Comparison of ENCODE assay signal across 1 cellular context in the genomic region with DNA sequence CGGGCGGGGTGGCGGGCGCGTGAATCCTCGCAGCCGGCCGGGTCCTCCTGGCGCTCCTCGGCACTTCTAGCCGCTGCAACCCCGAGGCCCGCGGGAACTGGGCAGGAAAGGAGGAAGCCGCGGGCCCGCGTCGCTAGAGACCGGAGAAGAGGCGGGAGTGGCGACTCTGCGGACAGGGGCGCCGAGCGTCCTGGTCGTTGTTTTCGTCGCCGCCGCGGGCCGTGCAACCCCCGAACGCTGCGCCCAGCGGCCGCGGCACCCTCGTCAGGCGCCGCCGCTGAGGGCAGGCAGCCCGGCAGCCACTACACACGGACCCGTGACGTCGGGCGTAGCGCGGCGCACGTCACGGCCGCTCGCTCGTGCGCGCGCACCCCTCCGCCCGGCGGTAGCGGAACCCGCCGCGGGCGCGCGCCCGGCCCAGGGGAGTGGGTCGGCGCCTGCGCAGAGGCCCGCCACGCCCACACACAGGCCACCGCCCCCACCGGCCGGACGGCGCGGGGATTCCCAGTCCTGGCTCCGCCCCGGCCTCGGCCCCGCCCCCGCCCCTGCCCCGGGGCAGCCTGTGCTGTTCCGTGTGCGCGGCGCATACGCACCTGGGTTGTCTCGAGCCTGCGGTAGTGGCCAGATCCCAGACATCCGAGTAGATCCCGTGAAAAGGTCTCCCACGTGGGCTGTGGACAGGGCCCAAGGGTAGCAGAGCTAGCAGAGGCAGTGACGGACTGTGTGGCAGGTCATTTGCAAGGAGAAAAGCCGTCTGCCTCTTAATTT.
TF ChIP-seq lines count a peak whose summit lies in the region.

A gene with protein sequence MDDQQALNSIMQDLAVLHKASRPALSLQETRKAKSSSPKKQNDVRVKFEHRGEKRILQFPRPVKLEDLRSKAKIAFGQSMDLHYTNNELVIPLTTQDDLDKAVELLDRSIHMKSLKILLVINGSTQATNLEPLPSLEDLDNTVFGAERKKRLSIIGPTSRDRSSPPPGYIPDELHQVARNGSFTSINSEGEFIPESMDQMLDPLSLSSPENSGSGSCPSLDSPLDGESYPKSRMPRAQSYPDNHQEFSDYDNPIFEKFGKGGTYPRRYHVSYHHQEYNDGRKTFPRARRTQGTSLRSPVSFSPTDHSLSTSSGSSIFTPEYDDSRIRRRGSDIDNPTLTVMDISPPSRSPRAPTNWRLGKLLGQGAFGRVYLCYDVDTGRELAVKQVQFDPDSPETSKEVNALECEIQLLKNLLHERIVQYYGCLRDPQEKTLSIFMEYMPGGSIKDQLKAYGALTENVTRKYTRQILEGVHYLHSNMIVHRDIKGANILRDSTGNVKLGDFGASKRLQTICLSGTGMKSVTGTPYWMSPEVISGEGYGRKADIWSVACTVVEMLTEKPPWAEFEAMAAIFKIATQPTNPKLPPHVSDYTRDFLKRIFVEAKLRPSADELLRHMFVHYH (minus strand): TSS at position 321 of the 768 bp plus-strand sequence. CDS start 44,846 bp downstream, outside the sequence.

TF ChIP-seq in K562, 482 proteins besides CTCF, POLR2A, EP300 and RAD21 (continued from another document and continues in another):
- TF ChIP-seq, protein P1, sequence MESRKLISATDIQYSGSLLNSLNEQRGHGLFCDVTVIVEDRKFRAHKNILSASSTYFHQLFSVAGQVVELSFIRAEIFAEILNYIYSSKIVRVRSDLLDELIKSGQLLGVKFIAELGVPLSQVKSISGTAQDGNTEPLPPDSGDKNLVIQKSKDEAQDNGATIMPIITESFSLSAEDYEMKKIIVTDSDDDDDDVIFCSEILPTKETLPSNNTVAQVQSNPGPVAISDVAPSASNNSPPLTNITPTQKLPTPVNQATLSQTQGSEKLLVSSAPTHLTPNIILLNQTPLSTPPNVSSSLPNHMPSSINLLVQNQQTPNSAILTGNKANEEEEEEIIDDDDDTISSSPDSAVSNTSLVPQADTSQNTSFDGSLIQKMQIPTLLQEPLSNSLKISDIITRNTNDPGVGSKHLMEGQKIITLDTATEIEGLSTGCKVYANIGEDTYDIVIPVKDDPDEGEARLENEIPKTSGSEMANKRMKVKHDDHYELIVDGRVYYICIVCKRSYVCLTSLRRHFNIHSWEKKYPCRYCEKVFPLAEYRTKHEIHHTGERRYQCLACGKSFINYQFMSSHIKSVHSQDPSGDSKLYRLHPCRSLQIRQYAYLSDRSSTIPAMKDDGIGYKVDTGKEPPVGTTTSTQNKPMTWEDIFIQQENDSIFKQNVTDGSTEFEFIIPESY (CRISPR knock-in tag; IDR thresholded peaks at IDR 0.05) = no peak
- TF ChIP-seq XRCC5 (IDR thresholded peaks at IDR 0.05; ENCODE audit: low read depth, low read length) = no peak
- TF ChIP-seq HEY1 (CRISPR knock-in tag; IDR thresholded peaks at IDR 0.05; ENCODE audit: borderline replicate concordance) = no peak
- TF ChIP-seq, protein P2, sequence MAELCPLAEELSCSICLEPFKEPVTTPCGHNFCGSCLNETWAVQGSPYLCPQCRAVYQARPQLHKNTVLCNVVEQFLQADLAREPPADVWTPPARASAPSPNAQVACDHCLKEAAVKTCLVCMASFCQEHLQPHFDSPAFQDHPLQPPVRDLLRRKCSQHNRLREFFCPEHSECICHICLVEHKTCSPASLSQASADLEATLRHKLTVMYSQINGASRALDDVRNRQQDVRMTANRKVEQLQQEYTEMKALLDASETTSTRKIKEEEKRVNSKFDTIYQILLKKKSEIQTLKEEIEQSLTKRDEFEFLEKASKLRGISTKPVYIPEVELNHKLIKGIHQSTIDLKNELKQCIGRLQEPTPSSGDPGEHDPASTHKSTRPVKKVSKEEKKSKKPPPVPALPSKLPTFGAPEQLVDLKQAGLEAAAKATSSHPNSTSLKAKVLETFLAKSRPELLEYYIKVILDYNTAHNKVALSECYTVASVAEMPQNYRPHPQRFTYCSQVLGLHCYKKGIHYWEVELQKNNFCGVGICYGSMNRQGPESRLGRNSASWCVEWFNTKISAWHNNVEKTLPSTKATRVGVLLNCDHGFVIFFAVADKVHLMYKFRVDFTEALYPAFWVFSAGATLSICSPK (IDR thresholded peaks at IDR 0.05; ENCODE audit: borderline replicate concordance) = no peak
- TF ChIP-seq MAX (CRISPR knock-in tag; IDR thresholded peaks at IDR 0.05) = peak; percentile 57
- no peak for TF ChIP-seq SIX5 (IDR thresholded peaks at IDR 0.05; ENCODE audit: borderline replicate concordance in 1 of 2, insufficient read depth in 1 of 2, low read depth in 1 of 2, low read length in 2 of 2)
- TF ChIP-seq POLR2G (IDR thresholded peaks at IDR 0.05; ENCODE audit: low read depth, low read length) = peak; percentile 91
- no peak for TF ChIP-seq RHOXF2B (CRISPR knock-in tag; conservative IDR thresholded peaks at IDR 0.05)
- TF ChIP-seq JUNB (CRISPR knock-in tag; conservative IDR thresholded peaks at IDR 0.05) = no peak
- no peak for TF ChIP-seq CREB5 (CRISPR knock-in tag; IDR thresholded peaks at IDR 0.05)
- TF ChIP-seq DEAF1 (CRISPR knock-in tag; IDR thresholded peaks at IDR 0.05) = no peak
- TF ChIP-seq ETV5 (CRISPR knock-in tag; IDR thresholded peaks at IDR 0.05; ENCODE audit: low read depth) = no peak
- 0 out of 2 replicates have a peak, but pooled peaks have one; percentile 42 for TF ChIP-seq FOXJ2 (tag; IDR thresholded peaks at IDR 0.05)
- 0 out of 2 replicates have a peak, but pooled peaks have one; percentile 56 for TF ChIP-seq E2F3 (CRISPR knock-in tag; IDR thresholded peaks at IDR 0.05)
- TF ChIP-seq ELK3 (CRISPR knock-in tag; IDR thresholded peaks at IDR 0.05) = no peak
- peak; percentile 13; the same call in 1 of the 2 replicates for TF ChIP-seq MBD2 (IDR thresholded peaks at IDR 0.05; ENCODE audit: borderline replicate concordance, low read depth)
- TF ChIP-seq SAFB (IDR thresholded peaks at IDR 0.05; ENCODE audit: borderline replicate concordance, low read depth, low read length) = no peak
- TF ChIP-seq U2AF1 (optimal IDR thresholded peaks at IDR 0.05; ENCODE audit: low read depth, low read length) = no peak
- TF ChIP-seq EWSR1 (IDR thresholded peaks at IDR 0.05; ENCODE audit: borderline replicate concordance, low read depth, partially characterized antibody) = no peak
- no peak for TF ChIP-seq FIP1L1 (IDR thresholded peaks at IDR 0.05; ENCODE audit: low read depth, low read length, poor library complexity, severe bottlenecking)
- TF ChIP-seq PHTF2 (CRISPR knock-in tag; IDR thresholded peaks at IDR 0.05) = no peak
- no peak for TF ChIP-seq STAT5A (IDR thresholded peaks at IDR 0.05; ENCODE audit: borderline replicate concordance, low read length)
- TF ChIP-seq, protein P3, sequence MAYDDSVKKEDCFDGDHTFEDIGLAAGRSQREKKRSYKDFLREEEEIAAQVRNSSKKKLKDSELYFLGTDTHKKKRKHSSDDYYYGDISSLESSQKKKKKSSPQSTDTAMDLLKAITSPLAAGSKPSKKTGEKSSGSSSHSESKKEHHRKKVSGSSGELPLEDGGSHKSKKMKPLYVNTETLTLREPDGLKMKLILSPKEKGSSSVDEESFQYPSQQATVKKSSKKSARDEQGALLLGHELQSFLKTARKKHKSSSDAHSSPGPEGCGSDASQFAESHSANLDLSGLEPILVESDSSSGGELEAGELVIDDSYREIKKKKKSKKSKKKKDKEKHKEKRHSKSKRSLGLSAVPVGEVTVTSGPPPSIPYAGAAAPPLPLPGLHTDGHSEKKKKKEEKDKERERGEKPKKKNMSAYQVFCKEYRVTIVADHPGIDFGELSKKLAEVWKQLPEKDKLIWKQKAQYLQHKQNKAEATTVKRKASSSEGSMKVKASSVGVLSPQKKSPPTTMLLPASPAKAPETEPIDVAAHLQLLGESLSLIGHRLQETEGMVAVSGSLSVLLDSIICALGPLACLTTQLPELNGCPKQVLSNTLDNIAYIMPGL (CRISPR knock-in tag; IDR thresholded peaks at IDR 0.05) = no peak
- TF ChIP-seq CBFA2T2 (conservative IDR thresholded peaks at IDR 0.05) = no peak
- TF ChIP-seq, protein P4, sequence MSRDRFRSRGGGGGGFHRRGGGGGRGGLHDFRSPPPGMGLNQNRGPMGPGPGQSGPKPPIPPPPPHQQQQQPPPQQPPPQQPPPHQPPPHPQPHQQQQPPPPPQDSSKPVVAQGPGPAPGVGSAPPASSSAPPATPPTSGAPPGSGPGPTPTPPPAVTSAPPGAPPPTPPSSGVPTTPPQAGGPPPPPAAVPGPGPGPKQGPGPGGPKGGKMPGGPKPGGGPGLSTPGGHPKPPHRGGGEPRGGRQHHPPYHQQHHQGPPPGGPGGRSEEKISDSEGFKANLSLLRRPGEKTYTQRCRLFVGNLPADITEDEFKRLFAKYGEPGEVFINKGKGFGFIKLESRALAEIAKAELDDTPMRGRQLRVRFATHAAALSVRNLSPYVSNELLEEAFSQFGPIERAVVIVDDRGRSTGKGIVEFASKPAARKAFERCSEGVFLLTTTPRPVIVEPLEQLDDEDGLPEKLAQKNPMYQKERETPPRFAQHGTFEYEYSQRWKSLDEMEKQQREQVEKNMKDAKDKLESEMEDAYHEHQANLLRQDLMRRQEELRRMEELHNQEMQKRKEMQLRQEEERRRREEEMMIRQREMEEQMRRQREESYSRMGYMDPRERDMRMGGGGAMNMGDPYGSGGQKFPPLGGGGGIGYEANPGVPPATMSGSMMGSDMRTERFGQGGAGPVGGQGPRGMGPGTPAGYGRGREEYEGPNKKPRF (IDR thresholded peaks at IDR 0.05; ENCODE audit: low read depth, low read length) = no peak
- TF ChIP-seq EP400 (IDR thresholded peaks at IDR 0.05) = peak; percentile 53; the same call in 1 of the 2 replicates
- no peak for TF ChIP-seq ZBTB49 (CRISPR knock-in tag; IDR thresholded peaks at IDR 0.05; ENCODE audit: borderline replicate concordance)
- no peak for TF ChIP-seq ZNF561 (CRISPR knock-in tag; conservative IDR thresholded peaks at IDR 0.05)
- TF ChIP-seq ZNF717 (CRISPR knock-in tag; IDR thresholded peaks at IDR 0.05) = no peak
- TF ChIP-seq, protein P5, sequence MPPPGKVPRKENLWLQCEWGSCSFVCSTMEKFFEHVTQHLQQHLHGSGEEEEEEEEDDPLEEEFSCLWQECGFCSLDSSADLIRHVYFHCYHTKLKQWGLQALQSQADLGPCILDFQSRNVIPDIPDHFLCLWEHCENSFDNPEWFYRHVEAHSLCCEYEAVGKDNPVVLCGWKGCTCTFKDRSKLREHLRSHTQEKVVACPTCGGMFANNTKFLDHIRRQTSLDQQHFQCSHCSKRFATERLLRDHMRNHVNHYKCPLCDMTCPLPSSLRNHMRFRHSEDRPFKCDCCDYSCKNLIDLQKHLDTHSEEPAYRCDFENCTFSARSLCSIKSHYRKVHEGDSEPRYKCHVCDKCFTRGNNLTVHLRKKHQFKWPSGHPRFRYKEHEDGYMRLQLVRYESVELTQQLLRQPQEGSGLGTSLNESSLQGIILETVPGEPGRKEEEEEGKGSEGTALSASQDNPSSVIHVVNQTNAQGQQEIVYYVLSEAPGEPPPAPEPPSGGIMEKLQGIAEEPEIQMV (tag; conservative IDR thresholded peaks at IDR 0.05; ENCODE audit: low read depth) = no peak
- TF ChIP-seq, protein P6, sequence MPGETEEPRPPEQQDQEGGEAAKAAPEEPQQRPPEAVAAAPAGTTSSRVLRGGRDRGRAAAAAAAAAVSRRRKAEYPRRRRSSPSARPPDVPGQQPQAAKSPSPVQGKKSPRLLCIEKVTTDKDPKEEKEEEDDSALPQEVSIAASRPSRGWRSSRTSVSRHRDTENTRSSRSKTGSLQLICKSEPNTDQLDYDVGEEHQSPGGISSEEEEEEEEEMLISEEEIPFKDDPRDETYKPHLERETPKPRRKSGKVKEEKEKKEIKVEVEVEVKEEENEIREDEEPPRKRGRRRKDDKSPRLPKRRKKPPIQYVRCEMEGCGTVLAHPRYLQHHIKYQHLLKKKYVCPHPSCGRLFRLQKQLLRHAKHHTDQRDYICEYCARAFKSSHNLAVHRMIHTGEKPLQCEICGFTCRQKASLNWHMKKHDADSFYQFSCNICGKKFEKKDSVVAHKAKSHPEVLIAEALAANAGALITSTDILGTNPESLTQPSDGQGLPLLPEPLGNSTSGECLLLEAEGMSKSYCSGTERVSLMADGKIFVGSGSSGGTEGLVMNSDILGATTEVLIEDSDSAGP (CRISPR knock-in tag; IDR thresholded peaks at IDR 0.05) = no peak; the same call in 1 of the 2 replicates
